17 cellular contexts compared by ENCODE assay signal in the genomic region with DNA sequence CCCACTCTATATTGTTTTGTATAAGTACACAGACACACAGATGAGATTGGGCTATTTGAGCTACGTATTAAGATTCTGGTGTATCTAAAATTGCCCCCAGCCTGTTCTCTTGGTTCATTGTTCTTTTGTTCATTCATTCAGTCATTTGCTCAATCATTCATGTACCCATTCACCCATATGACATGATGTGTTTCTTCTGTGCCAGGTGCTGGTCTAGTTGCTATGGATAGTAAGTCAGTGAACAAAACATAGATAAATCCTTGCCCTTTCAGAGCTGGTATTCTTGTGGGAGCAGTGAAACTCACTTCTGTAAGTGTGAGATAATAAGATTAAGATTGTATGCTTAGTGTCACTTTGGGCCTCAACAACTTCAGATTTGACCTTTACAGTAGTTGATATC.
"Had no signal": no experiment of that assay in that cellular context is flagged by ENCODE, and none has a peak within 500 bp of the region (broad histone marks: within the 10 kb centered on the region; RNA-seq: fewer than 3 reads in every experiment).

No MANE protein-coding gene starts in this region.

- H3K27ac ChIP-seq: coronary artery, gastrocnemius medialis, neutrophil, right atrium auricular region, testis, tibial nerve, upper lobe of right lung had no signal

- ATAC-seq: gastrocnemius medialis; left lobe of liver; naive thymus-derived CD4-positive, alpha-beta T cell; upper lobe of right lung had no signal

- DNase-seq: effector CD8-positive, alpha-beta T cell; gastrocnemius medialis; islet precursor cell; mammary epithelial cell; naive thymus-derived CD4-positive, alpha-beta T cell; nephron progenitor cell; posterior cingulate gyrus; small intestine; stimulated activated CD4-positive, alpha-beta T cell treated with anti-CD3 and anti-CD28 coated beads, Interleukin-12 subunit alpha, Interleukin-12 subunit beta, amount 100 ng/mL, for 4 hours; stimulated activated naive CD4-positive, alpha-beta T cell treated with Interleukin-2 at 50 U/mL for 16 hours; testis; upper lobe of right lung had no signal
